In genomic region chr11:101863361-101863760, GRCh38 we compare ENCODE assay signal across 13 cellular contexts. TPM values are rescaled to one million over a fixed set of nuclear protein-coding genes. Genes with fewer than 3 reads are reported as not detected.
A peak's percentile ranks its signal among the peaks of the same experiment; 100 is the strongest.
DNase-seq lines count a peak whose midpoint lies in the region; ATAC-seq and TF ChIP-seq lines count a peak whose summit lies in the region.
"Had no signal": no experiment of that assay in that cellular context is flagged by ENCODE, and none has a peak within 500 bp of the region (broad histone marks: within the 10 kb centered on the region; RNA-seq: fewer than 3 reads in every experiment).

No MANE protein-coding gene starts in this region.

- H3K36me3 Mint-ChIP-seq in activated T-helper 2 cell treated with anti-CD3 and anti-CD28 coated beads, Interferon-gamma antibody, Interleukin-2, Interleukin-4, amounts not matched to agents 10 μg/mL and 5 μg/mL and 100 μg/mL, durations not matched to agents 14 hours and 24 hours and 36 hours (ENCODE audit: low read depth), result no peaks in the 10 kb centered on the region
- H3K36me3 Mint-ChIP-seq: activated naive CD4-positive, alpha-beta T cell treated with anti-CD3 and anti-CD28 coated beads, Interleukin-2, amount 50 U/mL, for 24 hours had no signal

- no peaks in the 10 kb centered on the region for H3K4me1 Mint-ChIP-seq in activated T-helper 2 cell treated with anti-CD3 and anti-CD28 coated beads, Interferon-gamma antibody, Interleukin-2, Interleukin-4, amounts not matched to agents 10 μg/mL and 5 μg/mL and 100 μg/mL, durations not matched to agents 14 hours and 24 hours and 36 hours (ENCODE audit: low read depth)
- H3K4me1 Mint-ChIP-seq: activated naive CD4-positive, alpha-beta T cell treated with anti-CD3 and anti-CD28 coated beads, Interleukin-2, amount 50 U/mL, for 24 hours; mesothelial cell of epicardium had no signal

- no peaks in the 10 kb centered on the region for H3K27me3 ChIP-seq in H7 (ENCODE audit: control insufficient read depth, insufficient read depth, low read length)

- no peaks in the 10 kb centered on the region for H3K36me3 ChIP-seq in H7 (replicated peaks; ENCODE audit: control insufficient read depth, insufficient read depth, low read length)

- no peak for TF ChIP-seq CTCF in astrocyte of the spinal cord (IDR thresholded peaks at IDR 0.05; ENCODE audit: low read depth, low read length)

- peaks cover 1% of the 10 kb centered on the region for H3K27me3 Mint-ChIP-seq in activated T-helper 2 cell treated with anti-CD3 and anti-CD28 coated beads, Interferon-gamma antibody, Interleukin-2, Interleukin-4, amounts not matched to agents 10 μg/mL and 5 μg/mL and 100 μg/mL, durations not matched to agents 14 hours and 24 hours and 36 hours (ENCODE audit: low read depth)

- no peak for ATAC-seq in GM21367 (IDR thresholded peaks at IDR 0.05; ENCODE audit: unreplicated experiment)

- DNase-seq in A172 (ENCODE audit: low spot score), result peak; percentile 73
- DNase-seq in HT1080 (ENCODE audit: low read depth), result peak; percentile 79
- DNase-seq in astrocyte of the spinal cord (ENCODE audit: low read depth, low spot score), result peak; percentile 68
- DNase-seq in hepatic stellate cell (ENCODE audit: low spot score), result peak; percentile 17
- DNase-seq in NCI-H524 treated with DMSO at 0.1 percent for 48 hours (lab: John Stamatoyannopoulos, UW), result no peak
- no peak for DNase-seq in activated T-helper 2 cell treated with anti-CD3 and anti-CD28 coated beads, Interferon-gamma antibody, Interleukin-2, Interleukin-4, amounts not matched to agents 10 μg/mL and 5 μg/mL and 100 μg/mL, durations not matched to agents 14 hours and 24 hours and 36 hours (ENCODE audit: low spot score)
- no peak for DNase-seq in H7
- DNase-seq: DMS79, NCI-H2171 treated with DMSO at 0.1 percent for 48 hours, RPMI8226 had no signal

- in situ Hi-C loops in astrocyte of the spinal cord (cut with HindIII; ENCODE audit: low sequenced_read_pairs), result no loop called here

- no peak overlapping the region for H3K4me3 Mint-ChIP-seq in activated T-helper 2 cell treated with anti-CD3 and anti-CD28 coated beads, Interferon-gamma antibody, Interleukin-2, Interleukin-4, amounts not matched to agents 10 μg/mL and 5 μg/mL and 100 μg/mL, durations not matched to agents 14 hours and 24 hours and 36 hours (ENCODE audit: low read depth)
- H3K4me3 Mint-ChIP-seq: activated naive CD4-positive, alpha-beta T cell treated with anti-CD3 and anti-CD28 coated beads, Interleukin-2, amount 50 U/mL, for 24 hours; mesothelial cell of epicardium had no signal

- intact Hi-C loops in activated T-helper 2 cell treated with anti-CD3 and anti-CD28 coated beads, Interferon-gamma antibody, Interleukin-2, Interleukin-4, amounts not matched to agents 10 μg/mL and 5 μg/mL and 100 μg/mL, durations not matched to agents 14 hours and 24 hours and 36 hours (cut with micrococcal nuclease), result no loop called here

- H3K4me3 ChIP-seq in astrocyte of the spinal cord (ENCODE audit: low read depth, low read length), result no peak overlapping the region
- no peak overlapping the region for H3K4me3 ChIP-seq in H7 (ENCODE audit: insufficient read depth, low read depth, low read length)

- no peaks in the 10 kb centered on the region for H3K9me3 Mint-ChIP-seq in activated T-helper 2 cell treated with anti-CD3 and anti-CD28 coated beads, Interferon-gamma antibody, Interleukin-2, Interleukin-4, amounts not matched to agents 10 μg/mL and 5 μg/mL and 100 μg/mL, durations not matched to agents 14 hours and 24 hours and 36 hours
- H3K9me3 Mint-ChIP-seq: activated naive CD4-positive, alpha-beta T cell treated with anti-CD3 and anti-CD28 coated beads, Interleukin-2, amount 50 U/mL, for 24 hours had no signal

- H3K27ac Mint-ChIP-seq in activated T-helper 2 cell treated with anti-CD3 and anti-CD28 coated beads, Interferon-gamma antibody, Interleukin-2, Interleukin-4, amounts not matched to agents 10 μg/mL and 5 μg/mL and 100 μg/mL, durations not matched to agents 14 hours and 24 hours and 36 hours, result no peak overlapping the region
- H3K27ac Mint-ChIP-seq: activated naive CD4-positive, alpha-beta T cell treated with anti-CD3 and anti-CD28 coated beads, Interleukin-2, amount 50 U/mL, for 24 hours; mesothelial cell of epicardium had no signal

RNA-seq across cellular contexts. Expression of gene CEP126, which starts 51.4 kb away (rescaled TPM):
- 0.72 TPM in 2 replicates for total RNA-seq in A172 (2014; rRNA removed; shearing (Covaris generic))
- total RNA-seq in HT1080 (2014; rRNA removed; shearing (Covaris generic)), result 0.43 and 1.2 TPM in 2 replicates
- 1.5 and 2.9 TPM in 2 replicates for polyA plus RNA-seq in HT1080 (2015; cell fraction: cytosol; rRNA removed)
- polyA plus RNA-seq in HT1080 (2015; cell fraction: nucleus; rRNA removed), result 2.7 and 3.7 TPM in 2 replicates
- 0.67 and 1.1 TPM in 2 replicates for total RNA-seq in activated T-helper 2 cell treated with anti-CD3 and anti-CD28 coated beads, Interferon-gamma antibody, Interleukin-2, Interleukin-4, amounts not matched to agents 10 μg/mL and 5 μg/mL and 100 μg/mL, durations not matched to agents 14 hours and 24 hours and 36 hours
- 0.48 and 0.59 TPM in 2 replicates for total RNA-seq in H7 (2014; rRNA removed; shearing (Covaris generic))

RNA-seq across cellular contexts. Expression of gene ANGPTL5, which starts 53.0 kb away (rescaled TPM):
- total RNA-seq in A172 (2014; rRNA removed; shearing (Covaris generic)), result not detected in 2 replicates
- total RNA-seq in HT1080 (2014; rRNA removed; shearing (Covaris generic)), result not detected in 2 replicates
- not detected in 2 replicates for polyA plus RNA-seq in HT1080 (2015; cell fraction: cytosol; rRNA removed)
- polyA plus RNA-seq in HT1080 (2015; cell fraction: nucleus; rRNA removed), result not detected in 2 replicates
- not detected in 2 replicates for total RNA-seq in activated T-helper 2 cell treated with anti-CD3 and anti-CD28 coated beads, Interferon-gamma antibody, Interleukin-2, Interleukin-4, amounts not matched to agents 10 μg/mL and 5 μg/mL and 100 μg/mL, durations not matched to agents 14 hours and 24 hours and 36 hours
- not detected in 2 replicates for total RNA-seq in H7 (2014; rRNA removed; shearing (Covaris generic))
- total RNA-seq: mesothelial cell of epicardium had no signal

Comparison
In these comparisons a context has a peak if more than half of its experiments do, and no peak if none do; other contexts are left out.
1. DNase-seq: peak in A172 (single experiment), HT1080 (single experiment), astrocyte of the spinal cord (single experiment) and hepatic stellate cell (single experiment); none in NCI-H524 treated with DMSO at 0.1 percent for 48 hours (single experiment), activated T-helper 2 cell treated with anti-CD3 and anti-CD28 coated beads, Interferon-gamma antibody, Interleukin-2, Interleukin-4, amounts not matched to agents 10 μg/mL and 5 μg/mL and 100 μg/mL, durations not matched to agents 14 hours and 24 hours and 36 hours (single experiment) and H7 (single experiment).